13 cellular contexts compared by ENCODE assay signal in genomic region chr9:111253742-111254437, GRCh38.
"Had no signal": no experiment of that assay in that cellular context is flagged by ENCODE, and none has a peak within 500 bp of the region (broad histone marks: within the 10 kb centered on the region; RNA-seq: fewer than 3 reads in every experiment).

No MANE protein-coding gene starts in this region.

- H3K27ac Mint-ChIP-seq: activated naive CD4-positive, alpha-beta T cell treated with anti-CD3 and anti-CD28 coated beads, Interleukin-2, amount 50 U/mL, for 24 hours; activated T-cell treated with anti-CD3 and anti-CD28 coated beads, Interleukin-2, amount 50 U/mL, for 24 hours; naive B cell; T-cell had no signal

- H3K4me3 Mint-ChIP-seq: activated naive CD4-positive, alpha-beta T cell treated with anti-CD3 and anti-CD28 coated beads, Interleukin-2, amount 50 U/mL, for 24 hours; activated T-cell treated with anti-CD3 and anti-CD28 coated beads, Interleukin-2, amount 50 U/mL, for 24 hours; naive B cell; T-cell had no signal

- H3K4me1 Mint-ChIP-seq: activated naive CD4-positive, alpha-beta T cell treated with anti-CD3 and anti-CD28 coated beads, Interleukin-2, amount 50 U/mL, for 24 hours; naive B cell; T-cell had no signal

- H3K27me3 ChIP-seq: adrenal gland, pancreas, tibial artery, vagina had no signal

- H3K9me3 ChIP-seq: adrenal gland, pancreas, tibial artery, vagina had no signal

- DNase-seq: activated CD4-positive, alpha-beta T cell treated with anti-CD3 and anti-CD28 coated beads for 1 hour; activated CD4-positive, alpha-beta T cell treated with anti-CD3 and anti-CD28 coated beads, Interleukin-2, amount 50 U/mL, for 4 hours; activated T-cell treated with anti-CD3 and anti-CD28 coated beads, Interleukin-2, amount 50 U/mL, for 24 hours; naive B cell; pancreas; stimulated activated naive CD4-positive, alpha-beta T cell; T-cell; T-helper 9 cell; tibial artery had no signal

- H3K27ac ChIP-seq: adrenal gland, pancreas, tibial artery, vagina had no signal

- ATAC-seq: T-cell had no signal

- FAIRE-seq: endometrium, pancreas had no signal

- H3K9me3 Mint-ChIP-seq: activated naive CD4-positive, alpha-beta T cell treated with anti-CD3 and anti-CD28 coated beads, Interleukin-2, amount 50 U/mL, for 24 hours; activated T-cell treated with anti-CD3 and anti-CD28 coated beads, Interleukin-2, amount 50 U/mL, for 24 hours; T-cell had no signal

- H3K27me3 Mint-ChIP-seq: activated naive CD4-positive, alpha-beta T cell treated with anti-CD3 and anti-CD28 coated beads, Interleukin-2, amount 50 U/mL, for 24 hours; naive B cell had no signal

- H3K4me1 ChIP-seq: adrenal gland, pancreas, tibial artery, vagina had no signal

- H3K4me3 ChIP-seq: adrenal gland, pancreas, tibial artery, vagina had no signal

- H3K36me3 Mint-ChIP-seq: activated naive CD4-positive, alpha-beta T cell treated with anti-CD3 and anti-CD28 coated beads, Interleukin-2, amount 50 U/mL, for 24 hours; naive B cell; T-cell had no signal

- H3K36me3 ChIP-seq: adrenal gland, pancreas, tibial artery, vagina had no signal
